Comparison of ENCODE assay signal across 1 cellular context in the genomic region with DNA sequence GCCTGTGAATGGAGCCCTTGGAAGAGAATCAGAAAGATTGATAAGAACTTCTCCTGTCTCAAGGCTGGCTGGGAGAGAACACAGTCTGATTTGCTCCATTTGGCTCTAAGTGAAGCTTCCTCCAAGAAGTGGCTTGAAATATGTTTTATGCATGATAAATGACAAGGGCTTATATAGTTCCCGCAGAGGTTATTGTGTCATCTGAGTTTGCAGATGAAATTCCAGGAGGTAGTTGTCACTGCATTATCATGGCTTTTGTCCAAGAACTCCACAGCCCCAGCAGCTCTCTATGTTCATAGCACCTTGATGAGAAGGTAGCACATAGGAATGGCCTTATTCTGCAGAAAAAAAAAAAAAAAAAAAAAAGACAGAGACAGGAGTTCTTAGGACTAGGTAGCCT.
A peak's percentile ranks its signal among the peaks of the same experiment; 100 is the strongest.
TF ChIP-seq lines count a peak whose summit lies in the region.

No MANE protein-coding gene starts in this region.

TF ChIP-seq in SK-N-SH, 30 proteins besides CTCF, POLR2A, EP300 and RAD21 (continued from another document):
- TF ChIP-seq POLR2AphosphoS5 (IDR thresholded peaks at IDR 0.05; ENCODE audit: low read depth, low read length) (peak; percentile 74; the same call in 1 of the 2 replicates), JUND (IDR thresholded peaks at IDR 0.05) (peak; percentile 87), NFIC (IDR thresholded peaks at IDR 0.05; ENCODE audit: borderline replicate concordance) (peak; percentile 94), FOSL2 (IDR thresholded peaks at IDR 0.05; ENCODE audit: borderline replicate concordance, low read depth) (peak; percentile 82), RFX5 (IDR thresholded peaks at IDR 0.05; ENCODE audit: low read length) (no peak), TAF1 (IDR thresholded peaks at IDR 0.05; ENCODE audit: borderline replicate concordance, low read depth, low read length) (peak; percentile 17; the same call in 1 of the 2 replicates), TCF12 (IDR thresholded peaks at IDR 0.05) (peak; percentile 90), EZH2phosphoT487 (IDR thresholded peaks at IDR 0.05; ENCODE audit: borderline replicate concordance, low read depth) (no peak)
- TF ChIP-seq, protein P1, sequence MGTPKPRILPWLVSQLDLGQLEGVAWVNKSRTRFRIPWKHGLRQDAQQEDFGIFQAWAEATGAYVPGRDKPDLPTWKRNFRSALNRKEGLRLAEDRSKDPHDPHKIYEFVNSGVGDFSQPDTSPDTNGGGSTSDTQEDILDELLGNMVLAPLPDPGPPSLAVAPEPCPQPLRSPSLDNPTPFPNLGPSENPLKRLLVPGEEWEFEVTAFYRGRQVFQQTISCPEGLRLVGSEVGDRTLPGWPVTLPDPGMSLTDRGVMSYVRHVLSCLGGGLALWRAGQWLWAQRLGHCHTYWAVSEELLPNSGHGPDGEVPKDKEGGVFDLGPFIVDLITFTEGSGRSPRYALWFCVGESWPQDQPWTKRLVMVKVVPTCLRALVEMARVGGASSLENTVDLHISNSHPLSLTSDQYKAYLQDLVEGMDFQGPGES (IDR thresholded peaks at IDR 0.05; ENCODE audit: low read depth, low read length) = no peak
